ENCODE assay signal across 1 cellular context in the genomic region with DNA sequence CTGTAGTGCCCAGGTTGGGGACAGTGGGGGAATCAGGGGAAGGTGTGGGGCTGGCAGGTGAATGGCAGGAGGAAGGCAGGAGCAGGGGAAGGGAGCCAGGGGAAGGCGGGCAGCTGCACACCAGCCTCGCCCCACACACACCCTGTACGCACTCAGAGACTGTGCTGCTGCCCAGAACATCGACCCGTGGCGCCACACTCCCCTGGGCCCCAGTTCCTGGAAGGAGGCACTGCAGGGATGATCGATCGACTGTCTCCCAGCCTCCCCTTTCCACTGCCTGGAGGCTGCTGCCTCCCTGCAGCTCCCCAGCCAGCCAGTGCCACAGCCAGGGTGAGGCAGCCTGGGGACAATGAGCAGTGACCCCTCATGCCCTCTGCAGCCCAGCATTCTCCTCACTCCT.
TF ChIP-seq lines count a peak whose summit lies in the region.

No MANE protein-coding gene starts in this region.

TF ChIP-seq in HepG2, 621 proteins besides CTCF, POLR2A, EP300 and RAD21:
- no peak for TF ChIP-seq ZFP36 (IDR thresholded peaks at IDR 0.05; ENCODE audit: borderline replicate concordance, low read depth, low read length, partially characterized antibody)
- TF ChIP-seq ZNF7 (CRISPR knock-in tag; IDR thresholded peaks at IDR 0.05) = no peak
- no peak for TF ChIP-seq ZNF547 (CRISPR knock-in tag; IDR thresholded peaks at IDR 0.05)
- TF ChIP-seq PITX1 (CRISPR knock-in tag; IDR thresholded peaks at IDR 0.05) = no peak
- no peak for TF ChIP-seq ARNTL (CRISPR knock-in tag; IDR thresholded peaks at IDR 0.05)
- TF ChIP-seq, protein P1, sequence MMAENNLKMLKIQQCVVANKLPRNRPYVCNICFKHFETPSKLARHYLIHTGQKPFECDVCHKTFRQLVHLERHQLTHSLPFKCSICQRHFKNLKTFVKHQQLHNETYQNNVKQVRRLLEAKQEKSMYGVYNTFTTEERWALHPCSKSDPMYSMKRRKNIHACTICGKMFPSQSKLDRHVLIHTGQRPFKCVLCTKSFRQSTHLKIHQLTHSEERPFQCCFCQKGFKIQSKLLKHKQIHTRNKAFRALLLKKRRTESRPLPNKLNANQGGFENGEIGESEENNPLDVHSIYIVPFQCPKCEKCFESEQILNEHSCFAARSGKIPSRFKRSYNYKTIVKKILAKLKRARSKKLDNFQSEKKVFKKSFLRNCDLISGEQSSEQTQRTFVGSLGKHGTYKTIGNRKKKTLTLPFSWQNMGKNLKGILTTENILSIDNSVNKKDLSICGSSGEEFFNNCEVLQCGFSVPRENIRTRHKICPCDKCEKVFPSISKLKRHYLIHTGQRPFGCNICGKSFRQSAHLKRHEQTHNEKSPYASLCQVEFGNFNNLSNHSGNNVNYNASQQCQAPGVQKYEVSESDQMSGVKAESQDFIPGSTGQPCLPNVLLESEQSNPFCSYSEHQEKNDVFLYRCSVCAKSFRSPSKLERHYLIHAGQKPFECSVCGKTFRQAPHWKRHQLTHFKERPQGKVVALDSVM (CRISPR knock-in tag; IDR thresholded peaks at IDR 0.05) = peak; percentile 72
- TF ChIP-seq DR1 (CRISPR knock-in tag; IDR thresholded peaks at IDR 0.05) = no peak
- no peak for TF ChIP-seq TSC22D2 (CRISPR knock-in tag; IDR thresholded peaks at IDR 0.05; ENCODE audit: borderline replicate concordance)
- no peak for TF ChIP-seq MAX (IDR thresholded peaks at IDR 0.05)
- no peak for TF ChIP-seq AHR (CRISPR knock-in tag; IDR thresholded peaks at IDR 0.05)
- TF ChIP-seq ZNF34 (CRISPR knock-in tag; IDR thresholded peaks at IDR 0.05; ENCODE audit: borderline replicate concordance) = no peak
- no peak for TF ChIP-seq ELF3 (CRISPR knock-in tag; IDR thresholded peaks at IDR 0.05)
- TF ChIP-seq BCL6 (CRISPR knock-in tag; IDR thresholded peaks at IDR 0.05) = peak; percentile 55; the same call in 1 of the 2 replicates
- no peak for TF ChIP-seq ZNF710 (CRISPR knock-in tag; IDR thresholded peaks at IDR 0.05; ENCODE audit: borderline replicate concordance)
- TF ChIP-seq ZNF3 (CRISPR knock-in tag; IDR thresholded peaks at IDR 0.05) = no peak
TF ChIP-seq in HepG2: peak in this region for 2.
